In the genomic region with DNA sequence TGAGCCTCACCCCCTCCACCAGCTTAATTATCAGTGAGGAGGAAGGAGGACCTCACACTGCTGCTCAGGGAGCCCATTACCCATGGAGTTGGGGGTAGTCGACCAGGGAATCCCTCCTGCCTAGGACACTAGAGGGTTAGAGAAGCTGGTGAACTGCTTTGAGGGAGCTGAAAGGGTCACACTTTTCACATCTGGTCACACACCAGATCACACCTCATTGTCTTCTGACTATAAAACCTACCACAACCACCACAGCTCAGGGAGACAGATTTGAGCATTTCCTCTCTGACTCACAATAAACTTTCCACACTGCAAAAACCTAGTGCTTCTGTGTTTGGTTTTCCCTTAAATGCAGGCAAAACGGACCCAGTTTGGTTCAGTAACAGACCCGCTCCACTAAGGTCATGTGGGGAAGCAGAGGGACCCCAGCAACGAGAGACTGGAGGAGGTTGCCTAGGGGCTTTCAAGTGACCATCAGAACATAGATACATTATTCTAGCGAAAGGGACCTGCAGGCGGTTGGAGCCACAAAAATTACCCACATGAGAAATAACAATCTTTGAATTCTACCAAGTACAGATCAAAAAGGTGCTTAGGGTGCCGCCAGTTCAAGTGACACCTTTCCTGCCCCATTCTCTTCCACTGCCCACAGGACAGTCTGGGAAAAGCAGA, we compare ENCODE assay signal across 1 cellular context.
TF ChIP-seq lines count a peak whose summit lies in the region.

No MANE protein-coding gene starts in this region.

TF ChIP-seq in GM23338, 12 proteins besides CTCF, POLR2A, EP300 and RAD21 (continued from another document):
- TF ChIP-seq, protein P1, sequence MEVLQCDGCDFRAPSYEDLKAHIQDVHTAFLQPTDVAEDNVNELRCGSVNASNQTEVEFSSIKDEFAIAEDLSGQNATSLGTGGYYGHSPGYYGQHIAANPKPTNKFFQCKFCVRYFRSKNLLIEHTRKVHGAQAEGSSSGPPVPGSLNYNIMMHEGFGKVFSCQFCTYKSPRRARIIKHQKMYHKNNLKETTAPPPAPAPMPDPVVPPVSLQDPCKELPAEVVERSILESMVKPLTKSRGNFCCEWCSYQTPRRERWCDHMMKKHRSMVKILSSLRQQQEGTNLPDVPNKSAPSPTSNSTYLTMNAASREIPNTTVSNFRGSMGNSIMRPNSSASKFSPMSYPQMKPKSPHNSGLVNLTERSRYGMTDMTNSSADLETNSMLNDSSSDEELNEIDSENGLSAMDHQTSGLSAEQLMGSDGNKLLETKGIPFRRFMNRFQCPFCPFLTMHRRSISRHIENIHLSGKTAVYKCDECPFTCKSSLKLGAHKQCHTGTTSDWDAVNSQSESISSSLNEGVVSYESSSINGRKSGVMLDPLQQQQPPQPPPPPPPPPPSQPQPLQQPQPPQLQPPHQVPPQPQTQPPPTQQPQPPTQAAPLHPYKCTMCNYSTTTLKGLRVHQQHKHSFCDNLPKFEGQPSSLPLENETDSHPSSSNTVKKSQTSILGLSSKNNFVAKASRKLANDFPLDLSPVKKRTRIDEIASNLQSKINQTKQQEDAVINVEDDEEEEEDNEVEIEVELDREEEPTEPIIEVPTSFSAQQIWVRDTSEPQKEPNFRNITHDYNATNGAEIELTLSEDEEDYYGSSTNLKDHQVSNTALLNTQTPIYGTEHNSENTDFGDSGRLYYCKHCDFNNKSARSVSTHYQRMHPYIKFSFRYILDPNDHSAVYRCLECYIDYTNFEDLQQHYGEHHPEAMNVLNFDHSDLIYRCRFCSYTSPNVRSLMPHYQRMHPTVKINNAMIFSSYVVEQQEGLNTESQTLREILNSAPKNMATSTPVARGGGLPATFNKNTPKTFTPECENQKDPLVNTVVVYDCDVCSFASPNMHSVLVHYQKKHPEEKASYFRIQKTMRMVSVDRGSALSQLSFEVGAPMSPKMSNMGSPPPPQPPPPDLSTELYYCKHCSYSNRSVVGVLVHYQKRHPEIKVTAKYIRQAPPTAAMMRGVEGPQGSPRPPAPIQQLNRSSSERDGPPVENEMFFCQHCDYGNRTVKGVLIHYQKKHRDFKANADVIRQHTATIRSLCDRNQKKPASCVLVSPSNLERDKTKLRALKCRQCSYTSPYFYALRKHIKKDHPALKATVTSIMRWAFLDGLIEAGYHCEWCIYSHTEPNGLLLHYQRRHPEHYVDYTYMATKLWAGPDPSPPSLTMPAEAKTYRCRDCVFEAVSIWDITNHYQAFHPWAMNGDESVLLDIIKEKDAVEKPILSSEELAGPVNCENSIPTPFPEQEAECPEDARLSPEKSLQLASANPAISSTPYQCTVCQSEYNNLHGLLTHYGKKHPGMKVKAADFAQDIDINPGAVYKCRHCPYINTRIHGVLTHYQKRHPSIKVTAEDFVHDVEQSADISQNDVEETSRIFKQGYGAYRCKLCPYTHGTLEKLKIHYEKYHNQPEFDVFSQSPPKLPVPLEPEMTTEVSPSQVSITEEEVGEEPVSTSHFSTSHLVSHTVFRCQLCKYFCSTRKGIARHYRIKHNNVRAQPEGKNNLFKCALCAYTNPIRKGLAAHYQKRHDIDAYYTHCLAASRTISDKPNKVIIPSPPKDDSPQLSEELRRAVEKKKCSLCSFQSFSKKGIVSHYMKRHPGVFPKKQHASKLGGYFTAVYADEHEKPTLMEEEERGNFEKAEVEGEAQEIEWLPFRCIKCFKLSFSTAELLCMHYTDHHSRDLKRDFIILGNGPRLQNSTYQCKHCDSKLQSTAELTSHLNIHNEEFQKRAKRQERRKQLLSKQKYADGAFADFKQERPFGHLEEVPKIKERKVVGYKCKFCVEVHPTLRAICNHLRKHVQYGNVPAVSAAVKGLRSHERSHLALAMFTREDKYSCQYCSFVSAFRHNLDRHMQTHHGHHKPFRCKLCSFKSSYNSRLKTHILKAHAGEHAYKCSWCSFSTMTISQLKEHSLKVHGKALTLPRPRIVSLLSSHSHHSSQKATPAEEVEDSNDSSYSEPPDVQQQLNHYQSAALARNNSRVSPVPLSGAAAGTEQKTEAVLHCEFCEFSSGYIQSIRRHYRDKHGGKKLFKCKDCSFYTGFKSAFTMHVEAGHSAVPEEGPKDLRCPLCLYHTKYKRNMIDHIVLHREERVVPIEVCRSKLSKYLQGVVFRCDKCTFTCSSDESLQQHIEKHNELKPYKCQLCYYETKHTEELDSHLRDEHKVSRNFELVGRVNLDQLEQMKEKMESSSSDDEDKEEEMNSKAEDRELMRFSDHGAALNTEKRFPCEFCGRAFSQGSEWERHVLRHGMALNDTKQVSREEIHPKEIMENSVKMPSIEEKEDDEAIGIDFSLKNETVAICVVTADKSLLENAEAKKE (CRISPR knock-in tag; IDR thresholded peaks at IDR 0.05): no peak
- no peak for TF ChIP-seq ZNF114 (CRISPR knock-in tag; IDR thresholded peaks at IDR 0.05)
- no peak for TF ChIP-seq NANOG (IDR thresholded peaks at IDR 0.05; ENCODE audit: borderline replicate concordance)
